26 cellular contexts compared by ENCODE assay signal in genomic region chr22:19125474-19126308, GRCh38. TPM values are rescaled to one million over a fixed set of nuclear protein-coding genes. Genes with fewer than 3 reads are reported as not detected.
DNase-seq lines count a peak whose midpoint lies in the region; ATAC-seq, FAIRE-seq and TF ChIP-seq lines count a peak whose summit lies in the region.
"Had no signal": no experiment of that assay in that cellular context is flagged by ENCODE, and none has a peak within 500 bp of the region (broad histone marks: within the 10 kb centered on the region; RNA-seq: fewer than 3 reads in every experiment).

No MANE protein-coding gene starts in this region.

- H2AFZ ChIP-seq in K562 (ENCODE audit: low read depth, low read length), result no peak overlapping the region
- no peak overlapping the region for H2AFZ ChIP-seq in mesenchymal stem cell (ENCODE audit: low read depth, low read length)
- H2AFZ ChIP-seq: GM23338 had no signal

- H3K9ac ChIP-seq in K562 (ENCODE audit: insufficient read depth in 1 of 2, low read depth in 2 of 2, low read length in 2 of 2) (peak overlapping the region in 1 of 2 experiments; percentile 8; a peak in 2 of 4 replicates), mesenchymal stem cell (ENCODE audit: low read length) (no peak overlapping the region)
- H3K9ac ChIP-seq: BLaER1 treated with 17β-estradiol and CSF1 and Interleukin-3, amounts not matched to agents 10 nM and 100 nM had no signal

- H3K27me3 ChIP-seq in heart left ventricle, result no peaks in the 10 kb centered on the region
- H3K27me3 ChIP-seq in K562 (ENCODE audit: control insufficient read depth in 2 of 2, insufficient read depth in 2 of 2, low read length in 2 of 2), result peaks cover 18 to 30% of the 10 kb centered on the region in 2 experiments; a peak in 4 of 5 replicates
- H3K27me3 ChIP-seq in mesenchymal stem cell (ENCODE audit: control insufficient read depth in 1 of 2, insufficient read depth in 1 of 2, low read length in 2 of 2), result peaks cover 0 to 4% of the 10 kb centered on the region in 2 experiments
- H3K27me3 ChIP-seq in spleen (replicated peaks in 1 of 7), result no peaks in the 10 kb centered on the region
- H3K27me3 ChIP-seq: BE2C; BLaER1 treated with 17β-estradiol and CSF1 and Interleukin-3, amounts not matched to agents 10 nM and 100 nM had no signal

- CTCF ChIA-PET in K562 (lab: Yijun Ruan, JAX; ENCODE audit: low intra/inter-chr PET ratio), result no interaction called here

- H3K23ac ChIP-seq in mesenchymal stem cell (ENCODE audit: low read length in 2 of 2), result no peak overlapping the region

- H2AK5ac ChIP-seq in mesenchymal stem cell (ENCODE audit: low read length, severe bottlenecking), result no peak overlapping the region

- no peak overlapping the region for H2BK12ac ChIP-seq in mesenchymal stem cell (ENCODE audit: low read length in 2 of 2)

- no peaks in the 10 kb centered on the region for H3K36me3 ChIP-seq in heart left ventricle
- 0 out of 3 replicates have a peak, but pooled peaks cover 1% of the 10 kb centered on the region for H3K36me3 ChIP-seq in K562 (ENCODE audit: control insufficient read depth, insufficient read depth, low read length)
- peaks cover 0 to under 1% of the 10 kb centered on the region in 2 experiments for H3K36me3 ChIP-seq in mesenchymal stem cell (ENCODE audit: control insufficient read depth in 1 of 2, insufficient read depth in 2 of 2, low read depth in 1 of 2, low read length in 2 of 2)
- peaks cover 0 to 4% (median 0%) of the 10 kb centered on the region in 6 donors for H3K36me3 ChIP-seq in spleen
- H3K36me3 ChIP-seq: BE2C had no signal

- no peak overlapping the region for H4K8ac ChIP-seq in mesenchymal stem cell (ENCODE audit: low read length)

- intact Hi-C loops in Right ventricle myocardium superior (cut with DNase I) (no loop called here), heart left ventricle (cut with DNase I) (loop anchor here in 1 of 10 donors (10.0 kb wide), 1 partner anchor 61 kb away; no protein-coding TSS in a partner anchor), K562 (cut with micrococcal nuclease) (loop anchor here (10.0 kb wide), 1 partner anchor 499 kb away; no protein-coding TSS in a partner anchor), spleen (cut with DNase I; ENCODE audit: low total_unique reads) (no loop called here)

- H3K9me1 ChIP-seq in K562 (ENCODE audit: control insufficient read depth, insufficient read depth, low read length), result peaks cover 3% of the 10 kb centered on the region

- TF ChIP-seq RAD21 in K562 (CRISPR knock-in tag; conservative IDR thresholded peaks at IDR 0.05 in 1 of 2, IDR thresholded peaks at IDR 0.05 in 1 of 2), result no peak

- TF ChIP-seq CTCF in heart left ventricle (IDR thresholded peaks at IDR 0.05) (no peak), K562 (IDR thresholded peaks at IDR 0.05 in 2 of 3, conservative IDR thresholded peaks at IDR 0.05 in 1 of 3; ENCODE audit: insufficient read depth in 2 of 3, low read depth in 1 of 3, low read length in 3 of 3) (no peak), spleen (IDR thresholded peaks at IDR 0.05 in 8 of 11, conservative IDR thresholded peaks at IDR 0.05 in 3 of 11) (no peak)

- no peak overlapping the region for H2BK15ac ChIP-seq in mesenchymal stem cell (ENCODE audit: low read depth, poor library complexity, severe bottlenecking)

- H3K18ac ChIP-seq in mesenchymal stem cell (ENCODE audit: low read depth in 1 of 2, low read length in 2 of 2), result no peak overlapping the region

- H3K14ac ChIP-seq in mesenchymal stem cell (ENCODE audit: low read length in 2 of 2), result no peak overlapping the region

- no peak for TF ChIP-seq EP300 in K562 (IDR thresholded peaks at IDR 0.05; ENCODE audit: low read length)

- H3K4me2 ChIP-seq in K562 (ENCODE audit: insufficient read depth, low read length) (no peak overlapping the region), mesenchymal stem cell (ENCODE audit: low read length, poor library complexity, severe bottlenecking) (no peak overlapping the region)
- H3K4me2 ChIP-seq: A549; BLaER1 treated with 17β-estradiol and CSF1 and Interleukin-3, amounts not matched to agents 10 nM and 100 nM; GM23338 had no signal

- no peak overlapping the region for H3K27ac ChIP-seq in heart left ventricle
- no peak overlapping the region for H3K27ac ChIP-seq in K562 (ENCODE audit: extremely low read depth, low read depth, low read length)
- H3K27ac ChIP-seq in mesenchymal stem cell (ENCODE audit: low read length, poor library complexity, severe bottlenecking), result no peak overlapping the region
- H3K27ac ChIP-seq in spleen, result no peak overlapping the region
- H3K27ac ChIP-seq: A549; BLaER1 treated with 17β-estradiol and CSF1 and Interleukin-3, amounts not matched to agents 10 nM and 100 nM had no signal

- no TSS peak for BruUV-seq in K562 (replicated peaks; lab: Mats Ljungman, UMichigan)

- in situ Hi-C loops in K562 (cut with MboI), result no loop called here

- no peak for TF ChIP-seq POLR2A in heart left ventricle (IDR thresholded peaks at IDR 0.05)
- no peak for TF ChIP-seq POLR2A in K562 (conservative IDR thresholded peaks at IDR 0.05)
- TF ChIP-seq POLR2A in spleen (IDR thresholded peaks at IDR 0.05), result no peak

- H3K79me1 ChIP-seq in mesenchymal stem cell (replicated peaks; ENCODE audit: low read length, poor library complexity, severe bottlenecking), result no peaks in the 10 kb centered on the region

- H3K9me3 ChIP-seq in heart left ventricle, result no peaks in the 10 kb centered on the region
- H3K9me3 ChIP-seq in K562 (replicated peaks; ENCODE audit: control insufficient read depth, insufficient read depth, low read depth, low read length), result no peaks in the 10 kb centered on the region
- no peaks in the 10 kb centered on the region for H3K9me3 ChIP-seq in mesenchymal stem cell (ENCODE audit: control insufficient read depth, low read length)
- H3K9me3 ChIP-seq in spleen, result no peaks in the 10 kb centered on the region
- H3K9me3 ChIP-seq: A549; BE2C; BLaER1 treated with 17β-estradiol and CSF1 and Interleukin-3, amounts not matched to agents 10 nM and 100 nM had no signal

- no peak overlapping the region for H2BK5ac ChIP-seq in mesenchymal stem cell (ENCODE audit: low read depth, low read length, poor library complexity, severe bottlenecking)

- H3K4me3 ChIP-seq in heart left ventricle (no peak overlapping the region), K562 (no peak overlapping the region), mesenchymal stem cell (ENCODE audit: insufficient read depth in 1 of 2, low read depth in 1 of 2, low read length in 2 of 2) (no peak overlapping the region), spleen (no peak overlapping the region)
- H3K4me3 ChIP-seq: A549; BLaER1 treated with 17β-estradiol and CSF1 and Interleukin-3, amounts not matched to agents 10 nM and 100 nM; GM12878; GM23338 had no signal

- peak overlapping the region; percentile 28 for H4K91ac ChIP-seq in mesenchymal stem cell (ENCODE audit: low read length)

- FAIRE-seq in K562 (lab: Jason Lieb, UNC), result no peak
- FAIRE-seq: A549, D721Med, GM12878 had no signal

- no peak overlapping the region for H3K4ac ChIP-seq in mesenchymal stem cell (ENCODE audit: low read depth in 1 of 2, low read length in 2 of 2)

- DNase-seq in Right ventricle myocardium superior (peak; percentile 25), heart left ventricle (no peak), K562 (ENCODE audit: extremely low read depth in 1 of 4, low spot score in 3 of 4) (no peak), mesenchymal stem cell (no peak), spleen (peak; percentile 62), NCI-H146 treated with DMSO at 0.1 percent for 48 hours (lab: John Stamatoyannopoulos, UW; ENCODE audit: unreplicated experiment) (no peak)
- DNase-seq: 8988T; ACHN; AML-193; BE2C; CD4-positive, alpha-beta T cell; DMS 273 treated with DMSO at 0.1 percent for 48 hours; DMS79; EL; GDM1; H9 had no signal

- H3K4me1 ChIP-seq in heart left ventricle, result peaks cover 4 to 18% (median 12%) of the 10 kb centered on the region in 12 donors
- H3K4me1 ChIP-seq in K562 (replicated peaks in 1 of 2; ENCODE audit: control insufficient read depth in 2 of 2, insufficient read depth in 2 of 2, low read length in 2 of 2), result peaks cover 15 to 43% of the 10 kb centered on the region in 2 experiments
- peaks cover 10% of the 10 kb centered on the region for H3K4me1 ChIP-seq in mesenchymal stem cell (ENCODE audit: control insufficient read depth, insufficient read depth, low read depth, low read length)
- H3K4me1 ChIP-seq in spleen, result peaks cover 6 to 21% (median 17%) of the 10 kb centered on the region in 6 donors
- H3K4me1 ChIP-seq: BE2C had no signal

- ATAC-seq in Right ventricle myocardium superior (ENCODE audit: poor library complexity), result no peak
- no peak for ATAC-seq in heart left ventricle
- ATAC-seq in K562, result no peak
- ATAC-seq in GM18907 (IDR thresholded peaks at IDR 0.05; ENCODE audit: unreplicated experiment), result no peak
- ATAC-seq: A549, GM12878, GM23338, HCT116 had no signal

- peaks cover 15% of the 10 kb centered on the region for H3K79me2 ChIP-seq in K562 (ENCODE audit: control insufficient read depth, insufficient read depth, low read length)

- 86 to 88% (median 86%) methylated on average over 20 to 21 of the region's 21 CpGs for WGBS in heart left ventricle, 4 donors
- 30% methylated on average over 21 of the region's 21 CpGs for WGBS in K562 (ENCODE audit: insufficient coverage, low coverage, missing lambda C conversion rate)
- 87% methylated on average over 21 of the region's 21 CpGs for WGBS in mesenchymal stem cell
- WGBS in spleen, 5 donors, result 79 to 89% (median 84%) methylated on average over 21 of the region's 21 CpGs

- POLR2A ChIA-PET in K562 (lab: Yijun Ruan, JAX), result interaction anchor here (0.5 to 5.0 kb wide), 16 partner anchors 9 to 1166 kb away, joined by 3 to 44 read pairs (median 3); partner anchors contain the start of gene ESS2

- H4K20me1 ChIP-seq in K562 (replicated peaks; ENCODE audit: control insufficient read depth, insufficient read depth, low read length), result peaks cover 21% of the 10 kb centered on the region

- no peak overlapping the region for H2BK120ac ChIP-seq in mesenchymal stem cell (ENCODE audit: low read depth, low read length)

RNA-seq across cellular contexts. Expression of gene DGCR2, which starts 3.5 kb away (rescaled TPM):
- total RNA-seq in Right ventricle myocardium superior, result 29.7 TPM
- total RNA-seq in heart left ventricle, result 10 to 100 TPM; 36.1 to 53.3 (median 41.2) TPM
- 10 to 100 TPM; 26.0 to 51.5 TPM for polyA plus RNA-seq in heart left ventricle
- 104 and 237 TPM in 2 replicates for total RNA-seq in K562 (2011; cell fraction: chromatin; rRNA removed; ENCODE audit: low replicate concordance)
- total RNA-seq in K562 (2011; cell fraction: nucleolus; rRNA removed), result 233 and 250 TPM in 2 replicates
- 163 and 192 TPM in 2 replicates for total RNA-seq in K562 (2011; cell fraction: nucleoplasm; rRNA removed)
- total RNA-seq in K562 (2014; rRNA removed), result 62.9 and 79.7 TPM in 2 replicates
- total RNA-seq in K562 (2014; rRNA removed; fragmentation: Illumina TruSeq; extraction: Trizol), result 25.0 and 31.7 TPM in 2 replicates
- 52.2 and 56.7 TPM in 2 replicates for total RNA-seq in K562 (2015; rRNA removed; fragmentation: Illumina TruSeq; extraction: Trizol)
- total RNA-seq in K562 (2021), result 101 and 103 TPM in 2 replicates
- 45.6 and 65.3 TPM in 2 replicates for polyA plus RNA-seq in K562 (2011; rRNA removed)
- 87.9 and 92.8 TPM in 2 replicates for polyA plus RNA-seq in K562 (2011; cell fraction: cytosol; rRNA removed)
- polyA plus RNA-seq in K562 (2011; cell fraction: nucleus; rRNA removed), result 96.5 and 99.6 TPM in 2 replicates
- 68.2 and 87.4 TPM in 2 replicates for polyA plus RNA-seq in K562 (2012)
- polyA plus RNA-seq in K562 (2014; fragmentation: Illumina TruSeq; extraction: Trizol), result 56.7 and 59.7 TPM in 2 replicates
- under 1 TPM; 0.69 to 0.70 TPM for polyA plus RNA-seq in K562 (2014; fragmentation: Nextera tagmentation; extraction: Ambion mirVana)
- polyA plus RNA-seq in K562 (2014; rRNA removed), result 54.1 and 56.4 TPM in 2 replicates
- polyA minus RNA-seq in K562 (2011; rRNA and poly(A)+ RNA removed), result 59.4 and 60.5 TPM in 2 replicates
- polyA minus RNA-seq in K562 (2011; cell fraction: cytosol; rRNA and poly(A)+ RNA removed), result 76.8 and 101 TPM in 2 replicates
- 59.6 and 106 TPM in 2 replicates for polyA minus RNA-seq in K562 (2011; cell fraction: nucleus; rRNA and poly(A)+ RNA removed)
- 30.8 TPM for polyA plus RNA-seq in mesenchymal stem cell (2013, experiment 1 of 2)
- polyA plus RNA-seq in mesenchymal stem cell (2013, experiment 2 of 2), result 29.3 TPM
- total RNA-seq in spleen, result 10 to 100 TPM; 40.4 to 60.7 (median 51.3) TPM
- polyA plus RNA-seq in spleen, result 10 to 100 TPM in 2 of 3 donors, 1 to 10 TPM in 1; 9.5 to 26.0 (median 11.8) TPM

RNA-seq across cellular contexts. Expression of gene TSSK2, which starts 5.4 kb away (rescaled TPM):
- total RNA-seq in Right ventricle myocardium superior (not detected), heart left ventricle (under 1 TPM in 1 of 9 donors, not detected in 8; 0.12 TPM), K562 (2014; rRNA removed) (not detected in 2 replicates), K562 (2014; rRNA removed; fragmentation: Illumina TruSeq; extraction: Trizol) (not detected in 2 replicates), K562 (2015; rRNA removed; fragmentation: Illumina TruSeq; extraction: Trizol) (not detected in 2 replicates), K562 (2021) (not detected in 2 replicates), spleen (not detected)
- polyA plus RNA-seq in heart left ventricle (under 1 TPM; 0.04 to 0.19 TPM), K562 (2011; rRNA removed) (not detected in 2 replicates), K562 (2014; fragmentation: Illumina TruSeq; extraction: Trizol) (not detected in 2 replicates), K562 (2014; fragmentation: Nextera tagmentation; extraction: Ambion mirVana) (not detected), K562 (2014; rRNA removed) (0.04 TPM in 1 of 2 replicates, not detected in the other), spleen (under 1 TPM in 2 of 3 donors, not detected in 1; 0.03 to 0.06 TPM)
- 0.21 TPM in 1 of 2 replicates, not detected in the other for total RNA-seq in K562 (2011; cell fraction: chromatin; rRNA removed; ENCODE audit: low replicate concordance)
- not detected in 2 replicates for total RNA-seq in K562 (2011; cell fraction: nucleolus; rRNA removed)
- 0.22 TPM in 1 of 2 replicates, not detected in the other for total RNA-seq in K562 (2011; cell fraction: nucleoplasm; rRNA removed)
- 0.04 TPM in 1 of 2 replicates, not detected in the other for polyA plus RNA-seq in K562 (2011; cell fraction: cytosol; rRNA removed)
- polyA plus RNA-seq in K562 (2011; cell fraction: nucleus; rRNA removed), result 0.10 TPM in 1 of 2 replicates, not detected in the other
- polyA plus RNA-seq in K562 (2012), result not detected in 2 replicates
- polyA minus RNA-seq in K562 (2011; rRNA and poly(A)+ RNA removed), result not detected in 2 replicates
- polyA minus RNA-seq in K562 (2011; cell fraction: cytosol; rRNA and poly(A)+ RNA removed), result not detected in 2 replicates
- not detected in 2 replicates for polyA minus RNA-seq in K562 (2011; cell fraction: nucleus; rRNA and poly(A)+ RNA removed)
- not detected for polyA plus RNA-seq in mesenchymal stem cell (2013, experiment 1 of 2)
- not detected for polyA plus RNA-seq in mesenchymal stem cell (2013, experiment 2 of 2)
- total RNA-seq: CD8-positive, alpha-beta memory T cell; GM23338; H4; H9 had no signal
- polyA plus RNA-seq: A549; CD14-positive monocyte; CD8-positive, alpha-beta memory T cell; GM23338 had no signal

RNA-seq across cellular contexts. Expression of gene ESS2, which starts 18.8 kb away (rescaled TPM):
- 6.7 TPM for total RNA-seq in Right ventricle myocardium superior
- total RNA-seq in heart left ventricle, result 10 to 100 TPM in 4 of 9 donors, 1 to 10 TPM in 5; 7.8 to 14.4 (median 9.6) TPM
- 10 to 100 TPM; 11.2 to 14.7 TPM for polyA plus RNA-seq in heart left ventricle
- total RNA-seq in K562 (2011; cell fraction: chromatin; rRNA removed; ENCODE audit: low replicate concordance), result 22.9 and 43.9 TPM in 2 replicates
- 30.7 and 33.7 TPM in 2 replicates for total RNA-seq in K562 (2011; cell fraction: nucleolus; rRNA removed)
- total RNA-seq in K562 (2011; cell fraction: nucleoplasm; rRNA removed), result 20.2 and 27.2 TPM in 2 replicates
- total RNA-seq in K562 (2014; rRNA removed), result 42.5 and 47.4 TPM in 2 replicates
- 9.4 and 10.7 TPM in 2 replicates for total RNA-seq in K562 (2014; rRNA removed; fragmentation: Illumina TruSeq; extraction: Trizol)
- total RNA-seq in K562 (2015; rRNA removed; fragmentation: Illumina TruSeq; extraction: Trizol), result 28.3 and 30.9 TPM in 2 replicates
- 51.3 and 52.8 TPM in 2 replicates for total RNA-seq in K562 (2021)
- polyA plus RNA-seq in K562 (2011; rRNA removed), result 26.8 and 44.0 TPM in 2 replicates
- 44.3 and 59.3 TPM in 2 replicates for polyA plus RNA-seq in K562 (2011; cell fraction: cytosol; rRNA removed)
- 50.0 and 63.7 TPM in 2 replicates for polyA plus RNA-seq in K562 (2011; cell fraction: nucleus; rRNA removed)
- polyA plus RNA-seq in K562 (2012), result 34.4 and 35.2 TPM in 2 replicates
- 23.6 and 41.0 TPM in 2 replicates for polyA plus RNA-seq in K562 (2014; fragmentation: Illumina TruSeq; extraction: Trizol)
- 1 to 10 TPM in 1 of 2 experiments, under 1 TPM in 1; 0.70 to 1.9 TPM for polyA plus RNA-seq in K562 (2014; fragmentation: Nextera tagmentation; extraction: Ambion mirVana)
- polyA plus RNA-seq in K562 (2014; rRNA removed), result 47.1 and 58.1 TPM in 2 replicates
- 11.3 and 13.6 TPM in 2 replicates for polyA minus RNA-seq in K562 (2011; rRNA and poly(A)+ RNA removed)
- polyA minus RNA-seq in K562 (2011; cell fraction: cytosol; rRNA and poly(A)+ RNA removed), result 16.3 and 30.8 TPM in 2 replicates
- 11.7 and 24.3 TPM in 2 replicates for polyA minus RNA-seq in K562 (2011; cell fraction: nucleus; rRNA and poly(A)+ RNA removed)
- 11.9 TPM for polyA plus RNA-seq in mesenchymal stem cell (2013, experiment 1 of 2)
- polyA plus RNA-seq in mesenchymal stem cell (2013, experiment 2 of 2), result 11.8 TPM
- total RNA-seq in spleen, result 10 to 100 TPM; 13.4 to 21.3 (median 16.4) TPM
- polyA plus RNA-seq in spleen, result 10 to 100 TPM; 13.2 to 17.3 (median 16.9) TPM

RNA-seq across cellular contexts. Expression of gene GSC2, which starts 24.4 kb away (rescaled TPM):
- total RNA-seq in Right ventricle myocardium superior, result not detected
- total RNA-seq in heart left ventricle, result not detected
- polyA plus RNA-seq in heart left ventricle, result not detected
- not detected in 2 replicates for total RNA-seq in K562 (2011; cell fraction: chromatin; rRNA removed; ENCODE audit: low replicate concordance)
- not detected in 2 replicates for total RNA-seq in K562 (2011; cell fraction: nucleolus; rRNA removed)
- total RNA-seq in K562 (2011; cell fraction: nucleoplasm; rRNA removed), result not detected in 2 replicates
- total RNA-seq in K562 (2014; rRNA removed), result not detected in 2 replicates
- not detected in 2 replicates for total RNA-seq in K562 (2014; rRNA removed; fragmentation: Illumina TruSeq; extraction: Trizol)
- not detected in 2 replicates for total RNA-seq in K562 (2015; rRNA removed; fragmentation: Illumina TruSeq; extraction: Trizol)
- total RNA-seq in K562 (2021), result not detected in 2 replicates
- not detected in 2 replicates for polyA plus RNA-seq in K562 (2011; rRNA removed)
- not detected in 2 replicates for polyA plus RNA-seq in K562 (2011; cell fraction: cytosol; rRNA removed)
- polyA plus RNA-seq in K562 (2011; cell fraction: nucleus; rRNA removed), result not detected in 2 replicates
- not detected in 2 replicates for polyA plus RNA-seq in K562 (2012)
- polyA plus RNA-seq in K562 (2014; fragmentation: Illumina TruSeq; extraction: Trizol), result not detected in 2 replicates
- polyA plus RNA-seq in K562 (2014; fragmentation: Nextera tagmentation; extraction: Ambion mirVana), result not detected
- polyA plus RNA-seq in K562 (2014; rRNA removed), result not detected in 2 replicates
- not detected in 2 replicates for polyA minus RNA-seq in K562 (2011; rRNA and poly(A)+ RNA removed)
- not detected in 2 replicates for polyA minus RNA-seq in K562 (2011; cell fraction: cytosol; rRNA and poly(A)+ RNA removed)
- not detected in 2 replicates for polyA minus RNA-seq in K562 (2011; cell fraction: nucleus; rRNA and poly(A)+ RNA removed)
- polyA plus RNA-seq in mesenchymal stem cell (2013, experiment 1 of 2), result not detected
- polyA plus RNA-seq in mesenchymal stem cell (2013, experiment 2 of 2), result not detected
- total RNA-seq in spleen, result not detected
- polyA plus RNA-seq in spleen, result not detected
- total RNA-seq: CD4-positive, alpha-beta T cell; CD8-positive, alpha-beta memory T cell; GM12878; GM23338; H4 had no signal
- polyA plus RNA-seq: A549; CD14-positive monocyte; CD8-positive, alpha-beta memory T cell; GM12878; GM23338 had no signal

RNA-seq across cellular contexts. Expression of gene SLC25A1, which starts 52.8 kb away (rescaled TPM):
- total RNA-seq in Right ventricle myocardium superior (26.6 TPM), heart left ventricle (10 to 100 TPM; 16.1 to 35.8 (median 24.6) TPM), K562 (2014; rRNA removed) (329 and 469 TPM in 2 replicates), K562 (2014; rRNA removed; fragmentation: Illumina TruSeq; extraction: Trizol) (54.3 and 89.6 TPM in 2 replicates), K562 (2015; rRNA removed; fragmentation: Illumina TruSeq; extraction: Trizol) (109 and 119 TPM in 2 replicates), K562 (2021) (399 and 408 TPM in 2 replicates), spleen (10 to 100 TPM; 32.5 to 47.5 (median 36.0) TPM)
- polyA plus RNA-seq in heart left ventricle (10 to 100 TPM; 28.4 to 28.8 TPM), K562 (2011; rRNA removed) (110 and 216 TPM in 2 replicates), K562 (2014; fragmentation: Illumina TruSeq; extraction: Trizol) (183 and 239 TPM in 2 replicates), K562 (2014; fragmentation: Nextera tagmentation; extraction: Ambion mirVana) (10 to 100 TPM; 11.0 to 23.7 TPM), K562 (2014; rRNA removed) (248 and 262 TPM in 2 replicates), spleen (10 to 100 TPM; 23.5 to 59.7 (median 26.1) TPM)
- 34.4 and 107 TPM in 2 replicates for total RNA-seq in K562 (2011; cell fraction: chromatin; rRNA removed; ENCODE audit: low replicate concordance)
- total RNA-seq in K562 (2011; cell fraction: nucleolus; rRNA removed), result 114 and 122 TPM in 2 replicates
- 76.8 and 81.5 TPM in 2 replicates for total RNA-seq in K562 (2011; cell fraction: nucleoplasm; rRNA removed)
- polyA plus RNA-seq in K562 (2011; cell fraction: cytosol; rRNA removed), result 329 and 368 TPM in 2 replicates
- 294 and 343 TPM in 2 replicates for polyA plus RNA-seq in K562 (2011; cell fraction: nucleus; rRNA removed)
- 272 and 330 TPM in 2 replicates for polyA plus RNA-seq in K562 (2012)
- polyA minus RNA-seq in K562 (2011; rRNA and poly(A)+ RNA removed), result 64.7 and 77.1 TPM in 2 replicates
- 103 and 287 TPM in 2 replicates for polyA minus RNA-seq in K562 (2011; cell fraction: cytosol; rRNA and poly(A)+ RNA removed)
- 46.3 and 88.1 TPM in 2 replicates for polyA minus RNA-seq in K562 (2011; cell fraction: nucleus; rRNA and poly(A)+ RNA removed)
- 119 TPM for polyA plus RNA-seq in mesenchymal stem cell (2013, experiment 1 of 2)
- 117 TPM for polyA plus RNA-seq in mesenchymal stem cell (2013, experiment 2 of 2)

Comparison
In these comparisons a context has a peak if more than half of its experiments do, and no peak if none do; other contexts are left out.
1. DNase-seq: peak in Right ventricle myocardium superior (single experiment) and spleen (single experiment); none in heart left ventricle (0 of 5), K562 (0 of 4), mesenchymal stem cell (single experiment) and NCI-H146 treated with DMSO at 0.1 percent for 48 hours (single experiment).